8 cellular contexts compared by ENCODE assay signal in genomic region chr5:177456591-177456964, GRCh38. TPM values are rescaled to one million over a fixed set of nuclear protein-coding genes. Genes with fewer than 3 reads are reported as not detected.
A peak's percentile ranks its signal among the peaks of the same experiment; 100 is the strongest.
DNase-seq lines count a peak whose midpoint lies in the region; FAIRE-seq and TF ChIP-seq lines count a peak whose summit lies in the region.

No MANE protein-coding gene starts in this region.

- no peaks in the 10 kb centered on the region for H3K9me3 ChIP-seq in subcutaneous abdominal adipose tissue (ENCODE audit: control insufficient read depth in 5 of 5, low read length in 5 of 5)

- H3K4me3 Mint-ChIP-seq in activated naive CD4-positive, alpha-beta T cell treated with anti-CD3 and anti-CD28 coated beads for 36 hours: peak overlapping the region; percentile 79
- peak overlapping the region in 4 of 5 donors; percentile 83 to 92 (median 88) for H3K4me3 Mint-ChIP-seq in immature natural killer cell

- POLR2A ChIA-PET in GM10248 (lab: Yijun Ruan, JAX): interaction anchor here (0.8 kb wide), 1 partner anchor 62 kb away, joined by 3 read pairs; no protein-coding TSS in a partner anchor

- DNase-seq in activated naive CD4-positive, alpha-beta T cell treated with anti-CD3 and anti-CD28 coated beads for 36 hours: no peak
- DNase-seq in activated naive CD4-positive, alpha-beta T cell (lab: John Stamatoyannopoulos, UW): no peak
- no peak for DNase-seq in immature natural killer cell
- DNase-seq in GM10248 (ENCODE audit: extremely low spot score): no peak
- no peak for DNase-seq in RCC 7860 (ENCODE audit: low spot score)
- no peak for DNase-seq in anterior cingulate cortex (lab: John Stamatoyannopoulos, UW)

- no peak overlapping the region for H3K9ac ChIP-seq in subcutaneous abdominal adipose tissue (ENCODE audit: low read length in 5 of 5)

- peaks cover 8 to 19% (median 11%) of the 10 kb centered on the region in 5 donors for H3K27me3 ChIP-seq in subcutaneous abdominal adipose tissue (ENCODE audit: control insufficient read depth in 5 of 5, insufficient read depth in 4 of 5, low read length in 5 of 5)

- peaks cover 23% of the 10 kb centered on the region for H3K4me1 Mint-ChIP-seq in activated naive CD4-positive, alpha-beta T cell treated with anti-CD3 and anti-CD28 coated beads for 36 hours (ENCODE audit: low read depth)
- H3K4me1 Mint-ChIP-seq in immature natural killer cell: peaks cover 17 to 28% of the 10 kb centered on the region in 2 donors

- H3K9me3 Mint-ChIP-seq in activated naive CD4-positive, alpha-beta T cell treated with anti-CD3 and anti-CD28 coated beads for 36 hours: no peaks in the 10 kb centered on the region
- no peaks in the 10 kb centered on the region for H3K9me3 Mint-ChIP-seq in immature natural killer cell

- H3K27ac ChIP-seq in VCaP (peak overlapping the region; percentile 99), subcutaneous abdominal adipose tissue (ENCODE audit: low read depth, low read length) (peak overlapping the region; percentile 37)

- intact Hi-C loops in activated naive CD4-positive, alpha-beta T cell treated with anti-CD3 and anti-CD28 coated beads for 36 hours (cut with micrococcal nuclease): loop anchor here (1.0 to 2.0 kb wide), 3 partner anchors 22 to 342 kb away; partner anchors contain the start of gene PDLIM7

- FAIRE-seq in RCC 7860 (lab: Jason Lieb, UNC): no peak

- H3K27me3 Mint-ChIP-seq in activated naive CD4-positive, alpha-beta T cell treated with anti-CD3 and anti-CD28 coated beads for 36 hours (ENCODE audit: low read depth): no peaks in the 10 kb centered on the region
- peaks cover 9 to 28% (median 23%) of the 10 kb centered on the region in 3 donors for H3K27me3 Mint-ChIP-seq in immature natural killer cell (ENCODE audit: low read depth in 3 of 3)

- H3K36me3 Mint-ChIP-seq in activated naive CD4-positive, alpha-beta T cell treated with anti-CD3 and anti-CD28 coated beads for 36 hours (ENCODE audit: low read depth): no peaks in the 10 kb centered on the region
- H3K36me3 Mint-ChIP-seq in immature natural killer cell: no peaks in the 10 kb centered on the region

- CTCF ChIA-PET in activated naive CD4-positive, alpha-beta T cell treated with anti-CD3 and anti-CD28 coated beads for 36 hours (lab: Charles Lee): interaction anchor here (0.6 to 7.1 kb wide), 19 partner anchors 12 to 242 kb away, joined by 3 to 125 read pairs (median 5); partner anchors contain the start of genes PDLIM7, PRR7 and SLC34A1
- CTCF ChIA-PET in GM10248 (lab: Yijun Ruan, JAX): interaction anchor here (0.9 to 15.6 kb wide), 25 partner anchors 11 to 346 kb away, joined by 3 to 285 read pairs (median 8); partner anchors contain the start of genes DOK3, GRK6, PRR7 and TMED9

- H3K4me3 ChIP-seq in subcutaneous abdominal adipose tissue (ENCODE audit: low read depth in 1 of 5, low read length in 5 of 5): no peak overlapping the region

- TF ChIP-seq CTCF in VCaP (conservative IDR thresholded peaks at IDR 0.05): peak; percentile 74
- TF ChIP-seq CTCF in GM10248 (IDR thresholded peaks at IDR 0.05; ENCODE audit: control extremely low read depth, extremely low read depth, low read depth, missing control alignments): no peak

- peaks cover 0 to 29% (median 22%) of the 10 kb centered on the region in 5 donors for H3K36me3 ChIP-seq in subcutaneous abdominal adipose tissue (ENCODE audit: control insufficient read depth in 5 of 5, insufficient read depth in 5 of 5, low read length in 5 of 5)

- no peak overlapping the region for H3K27ac Mint-ChIP-seq in activated naive CD4-positive, alpha-beta T cell treated with anti-CD3 and anti-CD28 coated beads for 36 hours
- peak overlapping the region; percentile 46 to 95 (median 91) for H3K27ac Mint-ChIP-seq in immature natural killer cell

- peaks cover 0 to 38% (median 34%) of the 10 kb centered on the region in 5 donors for H3K4me1 ChIP-seq in subcutaneous abdominal adipose tissue (ENCODE audit: control insufficient read depth in 5 of 5, insufficient read depth in 5 of 5, low read length in 5 of 5)

RNA-seq across cellular contexts. Expression of gene PRR7, which starts 10.0 kb away (rescaled TPM):
- total RNA-seq in activated naive CD4-positive, alpha-beta T cell treated with anti-CD3 and anti-CD28 coated beads for 36 hours: 1 to 10 TPM; 7.4 to 8.2 TPM
- polyA plus RNA-seq in immature natural killer cell: 10 to 100 TPM in 2 of 3 donors, 1 to 10 TPM in 1; 9.6 to 25.4 (median 17.5) TPM

RNA-seq across cellular contexts. Expression of gene DBN1, which starts 16.9 kb away (rescaled TPM):
- 10 to 100 TPM; 20.8 to 22.4 TPM for total RNA-seq in activated naive CD4-positive, alpha-beta T cell treated with anti-CD3 and anti-CD28 coated beads for 36 hours
- 1 to 10 TPM in 2 of 3 donors, under 1 TPM in 1; 0.93 to 4.2 (median 2.8) TPM for polyA plus RNA-seq in immature natural killer cell

RNA-seq across cellular contexts. Expression of gene GRK6, which starts 30.1 kb away (rescaled TPM):
- total RNA-seq in activated naive CD4-positive, alpha-beta T cell treated with anti-CD3 and anti-CD28 coated beads for 36 hours: 100 to 1,000 TPM; 117 to 133 TPM
- 100 to 1,000 TPM; 102 to 129 (median 103) TPM for polyA plus RNA-seq in immature natural killer cell

RNA-seq across cellular contexts. Expression of gene PDLIM7, which starts 40.8 kb away (rescaled TPM):
- 10 to 100 TPM; 41.2 to 42.2 TPM for total RNA-seq in activated naive CD4-positive, alpha-beta T cell treated with anti-CD3 and anti-CD28 coated beads for 36 hours
- 1 to 10 TPM; 1.1 to 3.3 (median 2.3) TPM for polyA plus RNA-seq in immature natural killer cell

RNA-seq across cellular contexts. Expression of gene F12, which starts 47.2 kb away (rescaled TPM):
- total RNA-seq in activated naive CD4-positive, alpha-beta T cell treated with anti-CD3 and anti-CD28 coated beads for 36 hours: 1 to 10 TPM; 3.2 to 5.4 TPM
- 1 to 10 TPM in 2 of 3 donors, not detected in 1; 1.3 to 2.3 TPM for polyA plus RNA-seq in immature natural killer cell
